ENCODE assay signal across 2 cellular contexts in the genomic region with DNA sequence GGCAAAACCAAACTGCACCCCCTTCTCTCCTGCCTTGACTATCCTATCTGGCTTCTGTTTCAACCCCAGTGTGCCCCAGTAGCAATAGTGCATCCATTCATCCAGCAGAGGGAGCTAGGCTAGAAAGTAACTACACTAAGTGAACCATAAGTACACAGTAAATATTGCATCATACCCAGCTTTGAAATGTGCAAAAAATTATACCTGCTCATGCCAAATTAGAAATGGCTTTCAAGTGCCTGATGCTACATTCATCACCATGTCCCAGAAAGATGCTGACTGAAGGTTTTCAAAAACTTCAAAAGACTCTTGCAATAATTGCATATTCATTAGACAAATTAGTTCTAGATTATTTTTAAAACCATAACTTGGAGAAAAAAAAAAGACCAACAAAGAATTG.
A peak's percentile ranks its signal among the peaks of the same experiment; 100 is the strongest.
TF ChIP-seq lines count a peak whose summit lies in the region.

No MANE protein-coding gene starts in this region.

TF ChIP-seq in GM23338, 12 proteins besides CTCF, POLR2A, EP300 and RAD21 (continues in another document):
- no peak for TF ChIP-seq EZH2 (IDR thresholded peaks at IDR 0.05; ENCODE audit: low read depth, unreplicated experiment)
- TF ChIP-seq ZNF114 (CRISPR knock-in tag; IDR thresholded peaks at IDR 0.05): no peak
- no peak for TF ChIP-seq JUNB (IDR thresholded peaks at IDR 0.05; ENCODE audit: unreplicated experiment)
- TF ChIP-seq POLR2AphosphoS5 (IDR thresholded peaks at IDR 0.05; ENCODE audit: low read depth): no peak
- TF ChIP-seq, protein P1, sequence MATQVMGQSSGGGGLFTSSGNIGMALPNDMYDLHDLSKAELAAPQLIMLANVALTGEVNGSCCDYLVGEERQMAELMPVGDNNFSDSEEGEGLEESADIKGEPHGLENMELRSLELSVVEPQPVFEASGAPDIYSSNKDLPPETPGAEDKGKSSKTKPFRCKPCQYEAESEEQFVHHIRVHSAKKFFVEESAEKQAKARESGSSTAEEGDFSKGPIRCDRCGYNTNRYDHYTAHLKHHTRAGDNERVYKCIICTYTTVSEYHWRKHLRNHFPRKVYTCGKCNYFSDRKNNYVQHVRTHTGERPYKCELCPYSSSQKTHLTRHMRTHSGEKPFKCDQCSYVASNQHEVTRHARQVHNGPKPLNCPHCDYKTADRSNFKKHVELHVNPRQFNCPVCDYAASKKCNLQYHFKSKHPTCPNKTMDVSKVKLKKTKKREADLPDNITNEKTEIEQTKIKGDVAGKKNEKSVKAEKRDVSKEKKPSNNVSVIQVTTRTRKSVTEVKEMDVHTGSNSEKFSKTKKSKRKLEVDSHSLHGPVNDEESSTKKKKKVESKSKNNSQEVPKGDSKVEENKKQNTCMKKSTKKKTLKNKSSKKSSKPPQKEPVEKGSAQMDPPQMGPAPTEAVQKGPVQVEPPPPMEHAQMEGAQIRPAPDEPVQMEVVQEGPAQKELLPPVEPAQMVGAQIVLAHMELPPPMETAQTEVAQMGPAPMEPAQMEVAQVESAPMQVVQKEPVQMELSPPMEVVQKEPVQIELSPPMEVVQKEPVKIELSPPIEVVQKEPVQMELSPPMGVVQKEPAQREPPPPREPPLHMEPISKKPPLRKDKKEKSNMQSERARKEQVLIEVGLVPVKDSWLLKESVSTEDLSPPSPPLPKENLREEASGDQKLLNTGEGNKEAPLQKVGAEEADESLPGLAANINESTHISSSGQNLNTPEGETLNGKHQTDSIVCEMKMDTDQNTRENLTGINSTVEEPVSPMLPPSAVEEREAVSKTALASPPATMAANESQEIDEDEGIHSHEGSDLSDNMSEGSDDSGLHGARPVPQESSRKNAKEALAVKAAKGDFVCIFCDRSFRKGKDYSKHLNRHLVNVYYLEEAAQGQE (IDR thresholded peaks at IDR 0.05; ENCODE audit: unreplicated experiment): no peak
- TF ChIP-seq, protein P2, sequence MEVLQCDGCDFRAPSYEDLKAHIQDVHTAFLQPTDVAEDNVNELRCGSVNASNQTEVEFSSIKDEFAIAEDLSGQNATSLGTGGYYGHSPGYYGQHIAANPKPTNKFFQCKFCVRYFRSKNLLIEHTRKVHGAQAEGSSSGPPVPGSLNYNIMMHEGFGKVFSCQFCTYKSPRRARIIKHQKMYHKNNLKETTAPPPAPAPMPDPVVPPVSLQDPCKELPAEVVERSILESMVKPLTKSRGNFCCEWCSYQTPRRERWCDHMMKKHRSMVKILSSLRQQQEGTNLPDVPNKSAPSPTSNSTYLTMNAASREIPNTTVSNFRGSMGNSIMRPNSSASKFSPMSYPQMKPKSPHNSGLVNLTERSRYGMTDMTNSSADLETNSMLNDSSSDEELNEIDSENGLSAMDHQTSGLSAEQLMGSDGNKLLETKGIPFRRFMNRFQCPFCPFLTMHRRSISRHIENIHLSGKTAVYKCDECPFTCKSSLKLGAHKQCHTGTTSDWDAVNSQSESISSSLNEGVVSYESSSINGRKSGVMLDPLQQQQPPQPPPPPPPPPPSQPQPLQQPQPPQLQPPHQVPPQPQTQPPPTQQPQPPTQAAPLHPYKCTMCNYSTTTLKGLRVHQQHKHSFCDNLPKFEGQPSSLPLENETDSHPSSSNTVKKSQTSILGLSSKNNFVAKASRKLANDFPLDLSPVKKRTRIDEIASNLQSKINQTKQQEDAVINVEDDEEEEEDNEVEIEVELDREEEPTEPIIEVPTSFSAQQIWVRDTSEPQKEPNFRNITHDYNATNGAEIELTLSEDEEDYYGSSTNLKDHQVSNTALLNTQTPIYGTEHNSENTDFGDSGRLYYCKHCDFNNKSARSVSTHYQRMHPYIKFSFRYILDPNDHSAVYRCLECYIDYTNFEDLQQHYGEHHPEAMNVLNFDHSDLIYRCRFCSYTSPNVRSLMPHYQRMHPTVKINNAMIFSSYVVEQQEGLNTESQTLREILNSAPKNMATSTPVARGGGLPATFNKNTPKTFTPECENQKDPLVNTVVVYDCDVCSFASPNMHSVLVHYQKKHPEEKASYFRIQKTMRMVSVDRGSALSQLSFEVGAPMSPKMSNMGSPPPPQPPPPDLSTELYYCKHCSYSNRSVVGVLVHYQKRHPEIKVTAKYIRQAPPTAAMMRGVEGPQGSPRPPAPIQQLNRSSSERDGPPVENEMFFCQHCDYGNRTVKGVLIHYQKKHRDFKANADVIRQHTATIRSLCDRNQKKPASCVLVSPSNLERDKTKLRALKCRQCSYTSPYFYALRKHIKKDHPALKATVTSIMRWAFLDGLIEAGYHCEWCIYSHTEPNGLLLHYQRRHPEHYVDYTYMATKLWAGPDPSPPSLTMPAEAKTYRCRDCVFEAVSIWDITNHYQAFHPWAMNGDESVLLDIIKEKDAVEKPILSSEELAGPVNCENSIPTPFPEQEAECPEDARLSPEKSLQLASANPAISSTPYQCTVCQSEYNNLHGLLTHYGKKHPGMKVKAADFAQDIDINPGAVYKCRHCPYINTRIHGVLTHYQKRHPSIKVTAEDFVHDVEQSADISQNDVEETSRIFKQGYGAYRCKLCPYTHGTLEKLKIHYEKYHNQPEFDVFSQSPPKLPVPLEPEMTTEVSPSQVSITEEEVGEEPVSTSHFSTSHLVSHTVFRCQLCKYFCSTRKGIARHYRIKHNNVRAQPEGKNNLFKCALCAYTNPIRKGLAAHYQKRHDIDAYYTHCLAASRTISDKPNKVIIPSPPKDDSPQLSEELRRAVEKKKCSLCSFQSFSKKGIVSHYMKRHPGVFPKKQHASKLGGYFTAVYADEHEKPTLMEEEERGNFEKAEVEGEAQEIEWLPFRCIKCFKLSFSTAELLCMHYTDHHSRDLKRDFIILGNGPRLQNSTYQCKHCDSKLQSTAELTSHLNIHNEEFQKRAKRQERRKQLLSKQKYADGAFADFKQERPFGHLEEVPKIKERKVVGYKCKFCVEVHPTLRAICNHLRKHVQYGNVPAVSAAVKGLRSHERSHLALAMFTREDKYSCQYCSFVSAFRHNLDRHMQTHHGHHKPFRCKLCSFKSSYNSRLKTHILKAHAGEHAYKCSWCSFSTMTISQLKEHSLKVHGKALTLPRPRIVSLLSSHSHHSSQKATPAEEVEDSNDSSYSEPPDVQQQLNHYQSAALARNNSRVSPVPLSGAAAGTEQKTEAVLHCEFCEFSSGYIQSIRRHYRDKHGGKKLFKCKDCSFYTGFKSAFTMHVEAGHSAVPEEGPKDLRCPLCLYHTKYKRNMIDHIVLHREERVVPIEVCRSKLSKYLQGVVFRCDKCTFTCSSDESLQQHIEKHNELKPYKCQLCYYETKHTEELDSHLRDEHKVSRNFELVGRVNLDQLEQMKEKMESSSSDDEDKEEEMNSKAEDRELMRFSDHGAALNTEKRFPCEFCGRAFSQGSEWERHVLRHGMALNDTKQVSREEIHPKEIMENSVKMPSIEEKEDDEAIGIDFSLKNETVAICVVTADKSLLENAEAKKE (CRISPR knock-in tag; IDR thresholded peaks at IDR 0.05): no peak
- TF ChIP-seq STAT1 (IDR thresholded peaks at IDR 0.05; ENCODE audit: unreplicated experiment): no peak
- TF ChIP-seq CREB1 (CRISPR knock-in tag; IDR thresholded peaks at IDR 0.05; ENCODE audit: low read depth): no peak
- no peak for TF ChIP-seq NANOG (IDR thresholded peaks at IDR 0.05; ENCODE audit: borderline replicate concordance)
- no peak for TF ChIP-seq ZNF331 (CRISPR knock-in tag; IDR thresholded peaks at IDR 0.05; ENCODE audit: low read depth)
- no peak for TF ChIP-seq EZH2phosphoT487 (IDR thresholded peaks at IDR 0.05; ENCODE audit: unreplicated experiment)

TF ChIP-seq in IMR-90, 13 proteins besides CTCF, POLR2A, EP300 and RAD21:
- no peak for TF ChIP-seq MXI1 (IDR thresholded peaks at IDR 0.05; ENCODE audit: borderline replicate concordance, low read depth, low read length)
- no peak for TF ChIP-seq RFX5 (IDR thresholded peaks at IDR 0.05; ENCODE audit: low read depth, low read length)
- no peak for TF ChIP-seq CHD1 (IDR thresholded peaks at IDR 0.05; ENCODE audit: low read depth, low read length)
- TF ChIP-seq, protein P3, sequence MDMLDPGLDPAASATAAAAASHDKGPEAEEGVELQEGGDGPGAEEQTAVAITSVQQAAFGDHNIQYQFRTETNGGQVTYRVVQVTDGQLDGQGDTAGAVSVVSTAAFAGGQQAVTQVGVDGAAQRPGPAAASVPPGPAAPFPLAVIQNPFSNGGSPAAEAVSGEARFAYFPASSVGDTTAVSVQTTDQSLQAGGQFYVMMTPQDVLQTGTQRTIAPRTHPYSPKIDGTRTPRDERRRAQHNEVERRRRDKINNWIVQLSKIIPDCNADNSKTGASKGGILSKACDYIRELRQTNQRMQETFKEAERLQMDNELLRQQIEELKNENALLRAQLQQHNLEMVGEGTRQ (IDR thresholded peaks at IDR 0.05; ENCODE audit: low read depth, low read length): no peak
- peak; percentile 99 for TF ChIP-seq CEBPB (IDR thresholded peaks at IDR 0.05; ENCODE audit: low read depth, low read length)
- TF ChIP-seq SMC3 (IDR thresholded peaks at IDR 0.05; ENCODE audit: low read depth, low read length): peak; percentile 82
- TF ChIP-seq BHLHE40 (IDR thresholded peaks at IDR 0.05; ENCODE audit: low read depth, low read length): no peak
- TF ChIP-seq NFE2L2 (IDR thresholded peaks at IDR 0.05; ENCODE audit: low read depth, low read length): no peak
- no peak for TF ChIP-seq MAZ (IDR thresholded peaks at IDR 0.05; ENCODE audit: borderline replicate concordance, low read depth, low read length)
- TF ChIP-seq, protein P4, sequence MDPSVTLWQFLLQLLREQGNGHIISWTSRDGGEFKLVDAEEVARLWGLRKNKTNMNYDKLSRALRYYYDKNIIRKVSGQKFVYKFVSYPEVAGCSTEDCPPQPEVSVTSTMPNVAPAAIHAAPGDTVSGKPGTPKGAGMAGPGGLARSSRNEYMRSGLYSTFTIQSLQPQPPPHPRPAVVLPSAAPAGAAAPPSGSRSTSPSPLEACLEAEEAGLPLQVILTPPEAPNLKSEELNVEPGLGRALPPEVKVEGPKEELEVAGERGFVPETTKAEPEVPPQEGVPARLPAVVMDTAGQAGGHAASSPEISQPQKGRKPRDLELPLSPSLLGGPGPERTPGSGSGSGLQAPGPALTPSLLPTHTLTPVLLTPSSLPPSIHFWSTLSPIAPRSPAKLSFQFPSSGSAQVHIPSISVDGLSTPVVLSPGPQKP (IDR thresholded peaks at IDR 0.05; ENCODE audit: borderline replicate concordance, low read depth, low read length): no peak
- no peak for TF ChIP-seq RCOR1 (IDR thresholded peaks at IDR 0.05; ENCODE audit: insufficient replicate concordance, low read length)
- no peak for TF ChIP-seq FOS (IDR thresholded peaks at IDR 0.05; ENCODE audit: low read depth, low read length)
- TF ChIP-seq MAFK (IDR thresholded peaks at IDR 0.05; ENCODE audit: low read depth, low read length): 0 out of 2 replicates have a peak, but pooled peaks have one; percentile 6
